ENCODE assay signal across 1 cellular context in genomic region chr5:95285406-95285761, GRCh38.
TF ChIP-seq lines count a peak whose summit lies in the region.

No MANE protein-coding gene starts in this region.

TF ChIP-seq in HepG2, 621 proteins besides CTCF, POLR2A, EP300 and RAD21 (continued from another document):
- TF ChIP-seq ZNF704 (CRISPR knock-in tag; IDR thresholded peaks at IDR 0.05; ENCODE audit: borderline replicate concordance) (no peak), HOXA9 (CRISPR knock-in tag; IDR thresholded peaks at IDR 0.05; ENCODE audit: borderline replicate concordance) (no peak), EZH2 (conservative IDR thresholded peaks at IDR 0.05; ENCODE audit: low read depth, low read length) (0 out of 2 replicates have a peak, but pooled peaks have one; percentile 90)
